8 cellular contexts compared by ENCODE assay signal in the genomic region with DNA sequence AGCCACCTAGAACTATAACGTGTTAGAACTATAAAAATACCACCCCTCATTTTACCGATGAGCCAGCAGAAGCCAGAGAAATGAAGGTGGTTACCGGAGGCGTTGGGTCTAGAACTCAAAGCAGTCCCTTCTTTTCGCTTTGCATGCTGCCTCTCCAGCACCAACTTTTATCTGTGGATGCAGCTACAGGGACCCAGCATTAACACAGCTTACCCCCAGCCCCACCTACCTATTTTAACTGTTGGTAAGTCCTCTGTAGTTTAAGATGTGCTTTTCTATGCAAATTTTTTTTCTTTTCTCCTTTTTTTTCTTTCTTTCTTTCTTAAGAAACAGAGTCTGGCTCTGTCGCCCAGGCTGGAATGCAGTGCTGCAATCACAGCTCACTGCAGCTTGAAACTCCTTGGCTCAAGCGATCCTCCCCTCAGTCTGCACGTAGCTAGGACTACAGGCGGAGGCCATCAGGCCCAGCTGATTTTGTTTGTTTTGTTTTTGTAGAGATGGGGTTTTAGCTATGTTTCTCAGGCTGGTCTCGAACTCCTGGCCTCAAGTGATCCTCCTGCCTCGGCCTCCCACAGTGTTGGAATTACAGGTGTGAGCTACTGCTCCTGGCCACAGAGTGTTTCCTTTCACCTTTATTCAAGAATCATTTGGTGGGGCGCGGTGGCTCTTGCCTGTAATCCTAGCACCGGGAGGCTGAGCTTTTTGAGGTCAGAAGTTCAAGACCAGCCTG. TPM values are rescaled to one million over a fixed set of nuclear protein-coding genes. Genes with fewer than 3 reads are reported as not detected.
DNase-seq lines count a peak whose midpoint lies in the region; ATAC-seq and TF ChIP-seq lines count a peak whose summit lies in the region.

No MANE protein-coding gene starts in this region.

- TF ChIP-seq POLR2A in sigmoid colon (IDR thresholded peaks at IDR 0.05), result no peak

- peaks cover 7% of the 10 kb centered on the region for H3K36me3 ChIP-seq in left ventricle myocardium inferior
- no peaks in the 10 kb centered on the region for H3K36me3 ChIP-seq in sigmoid colon

- H3K9me3 ChIP-seq in left ventricle myocardium inferior (replicated peaks), result no peaks in the 10 kb centered on the region
- no peaks in the 10 kb centered on the region for H3K9me3 ChIP-seq in sigmoid colon

- peak overlapping the region; percentile 98 for H3K4me3 Mint-ChIP-seq in activated T-helper 2 cell treated with anti-CD3 and anti-CD28 coated beads, Interferon-gamma antibody, Interleukin-2, Interleukin-4, amounts not matched to agents 10 μg/mL and 5 μg/mL and 100 μg/mL, durations not matched to agents 14 hours and 24 hours and 36 hours (ENCODE audit: low read depth)

- ATAC-seq in GM21367 (IDR thresholded peaks at IDR 0.05; ENCODE audit: unreplicated experiment) (peak; percentile 23), HG03571 (IDR thresholded peaks at IDR 0.05; ENCODE audit: unreplicated experiment) (peak; percentile 24)

- H3K27me3 ChIP-seq in left ventricle myocardium inferior (ENCODE audit: low read depth) (no peaks in the 10 kb centered on the region), sigmoid colon (no peaks in the 10 kb centered on the region)

- H3K4me1 ChIP-seq in left ventricle myocardium inferior (peaks cover 25% of the 10 kb centered on the region), sigmoid colon (peaks cover 0 to 19% (median 15%) of the 10 kb centered on the region in 4 donors)

- TF ChIP-seq CTCF in left ventricle myocardium inferior (IDR thresholded peaks at IDR 0.05; ENCODE audit: borderline replicate concordance), result no peak
- no peak for TF ChIP-seq CTCF in sigmoid colon (IDR thresholded peaks at IDR 0.05)

- H3K4me1 Mint-ChIP-seq in activated T-helper 2 cell treated with anti-CD3 and anti-CD28 coated beads, Interferon-gamma antibody, Interleukin-2, Interleukin-4, amounts not matched to agents 10 μg/mL and 5 μg/mL and 100 μg/mL, durations not matched to agents 14 hours and 24 hours and 36 hours (ENCODE audit: low read depth), result peaks cover 10% of the 10 kb centered on the region

- intact Hi-C loops in activated T-helper 2 cell treated with anti-CD3 and anti-CD28 coated beads, Interferon-gamma antibody, Interleukin-2, Interleukin-4, amounts not matched to agents 10 μg/mL and 5 μg/mL and 100 μg/mL, durations not matched to agents 14 hours and 24 hours and 36 hours (cut with micrococcal nuclease), result loop anchor here (1.0 kb wide), 1 partner anchor 47 kb away; a partner anchor contains a TSS
- intact Hi-C loops in left ventricle myocardium inferior (cut with micrococcal nuclease) (no loop called here), sigmoid colon (cut with DNase I) (loop anchor here (5.0 kb wide), 1 partner anchor 189 kb away; no protein-coding TSS in a partner anchor)

- H3K9me3 Mint-ChIP-seq in activated T-helper 2 cell treated with anti-CD3 and anti-CD28 coated beads, Interferon-gamma antibody, Interleukin-2, Interleukin-4, amounts not matched to agents 10 μg/mL and 5 μg/mL and 100 μg/mL, durations not matched to agents 14 hours and 24 hours and 36 hours, result no peaks in the 10 kb centered on the region

- 33 to 50% methylated on average over 14 of the region's 14 CpGs for WGBS in sigmoid colon, 2 donors

- H3K27ac ChIP-seq in left ventricle myocardium inferior (replicated peaks) (peak overlapping the region; percentile 91), sigmoid colon (peak overlapping the region; percentile 90 to 91 (median 90))

- H3K4me3 ChIP-seq in left ventricle myocardium inferior (peak overlapping the region; percentile 81), sigmoid colon (peak overlapping the region; percentile 63 to 72 (median 70))

- peaks cover 5% of the 10 kb centered on the region for H3K36me3 Mint-ChIP-seq in activated T-helper 2 cell treated with anti-CD3 and anti-CD28 coated beads, Interferon-gamma antibody, Interleukin-2, Interleukin-4, amounts not matched to agents 10 μg/mL and 5 μg/mL and 100 μg/mL, durations not matched to agents 14 hours and 24 hours and 36 hours (ENCODE audit: low read depth)

- peak overlapping the region; percentile 96 for H3K27ac Mint-ChIP-seq in activated T-helper 2 cell treated with anti-CD3 and anti-CD28 coated beads, Interferon-gamma antibody, Interleukin-2, Interleukin-4, amounts not matched to agents 10 μg/mL and 5 μg/mL and 100 μg/mL, durations not matched to agents 14 hours and 24 hours and 36 hours

- no peak for TF ChIP-seq EP300 in sigmoid colon (IDR thresholded peaks at IDR 0.05)

- DNase-seq in EL (peak; percentile 49), left ventricle myocardium inferior (no peak), sigmoid colon (peak; percentile 79), NCI-H226 (no peak), inferior parietal cortex (ENCODE audit: extremely low spot score) (no peak)
- DNase-seq in activated T-helper 2 cell treated with anti-CD3 and anti-CD28 coated beads, Interferon-gamma antibody, Interleukin-2, Interleukin-4, amounts not matched to agents 10 μg/mL and 5 μg/mL and 100 μg/mL, durations not matched to agents 14 hours and 24 hours and 36 hours (ENCODE audit: low spot score), result no peak

- peaks cover 5% of the 10 kb centered on the region for H3K27me3 Mint-ChIP-seq in activated T-helper 2 cell treated with anti-CD3 and anti-CD28 coated beads, Interferon-gamma antibody, Interleukin-2, Interleukin-4, amounts not matched to agents 10 μg/mL and 5 μg/mL and 100 μg/mL, durations not matched to agents 14 hours and 24 hours and 36 hours (ENCODE audit: low read depth)

RNA-seq across cellular contexts. Expression of a gene that starts 6.5 kb away (rescaled TPM):
- total RNA-seq in activated T-helper 2 cell treated with anti-CD3 and anti-CD28 coated beads, Interferon-gamma antibody, Interleukin-2, Interleukin-4, amounts not matched to agents 10 μg/mL and 5 μg/mL and 100 μg/mL, durations not matched to agents 14 hours and 24 hours and 36 hours, result 15.6 and 16.8 TPM in 2 replicates
- total RNA-seq in left ventricle myocardium inferior (13.4 TPM), sigmoid colon (10 to 100 TPM; 19.4 to 35.2 (median 23.1) TPM)
- 1 to 10 TPM; 4.3 to 5.4 (median 5.3) TPM for polyA plus RNA-seq in sigmoid colon

RNA-seq across cellular contexts. Expression of a gene that starts 46.7 kb away (rescaled TPM):
- total RNA-seq in activated T-helper 2 cell treated with anti-CD3 and anti-CD28 coated beads, Interferon-gamma antibody, Interleukin-2, Interleukin-4, amounts not matched to agents 10 μg/mL and 5 μg/mL and 100 μg/mL, durations not matched to agents 14 hours and 24 hours and 36 hours, result 49.2 and 52.1 TPM in 2 replicates
- total RNA-seq in left ventricle myocardium inferior (15.1 TPM), sigmoid colon (10 to 100 TPM; 38.5 to 65.3 (median 55.8) TPM)
- 10 to 100 TPM; 30.5 to 61.0 (median 56.5) TPM for polyA plus RNA-seq in sigmoid colon

Comparison
In these comparisons a context has a peak if more than half of its experiments do, and no peak if none do; other contexts are left out.
1. DNase-seq: peak in EL (single experiment) and sigmoid colon (single experiment); none in activated T-helper 2 cell treated with anti-CD3 and anti-CD28 coated beads, Interferon-gamma antibody, Interleukin-2, Interleukin-4, amounts not matched to agents 10 μg/mL and 5 μg/mL and 100 μg/mL, durations not matched to agents 14 hours and 24 hours and 36 hours (single experiment), left ventricle myocardium inferior (single experiment), NCI-H226 (single experiment) and inferior parietal cortex (single experiment).